Comparison of ENCODE assay signal across 36 cellular contexts in the genomic region with DNA sequence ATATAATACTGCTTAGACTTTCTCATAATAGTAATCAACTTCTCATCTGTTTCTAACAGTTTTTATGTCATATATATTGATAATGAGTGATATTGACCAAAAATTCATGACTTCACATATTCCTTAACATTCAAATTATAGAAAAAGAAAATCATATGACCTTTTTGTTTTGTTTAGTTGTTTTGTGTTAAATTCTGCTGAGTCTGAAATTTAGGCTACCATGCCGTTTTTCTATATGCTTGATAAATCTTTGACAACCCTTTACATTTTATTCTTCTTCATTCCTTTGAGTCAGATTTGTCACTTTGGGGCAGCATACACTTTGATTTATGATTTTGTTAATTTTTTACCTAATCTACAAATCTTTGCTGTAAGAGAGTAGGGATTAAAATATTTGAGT.
"Had no signal": no experiment of that assay in that cellular context is flagged by ENCODE, and none has a peak within 500 bp of the region (broad histone marks: within the 10 kb centered on the region; RNA-seq: fewer than 3 reads in every experiment).

No MANE protein-coding gene starts in this region.

- FAIRE-seq: astrocyte, TTC549 had no signal

- H3K27ac ChIP-seq: adrenal gland, body of pancreas, brain microvascular endothelial cell, breast epithelium, VCaP had no signal

- H3K4me1 ChIP-seq: adrenal gland, body of pancreas, breast epithelium had no signal

- H3K4me3 ChIP-seq: adrenal gland, body of pancreas, breast epithelium had no signal

- H3K36me3 ChIP-seq: adrenal gland, brain microvascular endothelial cell, breast epithelium had no signal

- DNase-seq: activated B cell treated with CpG ODN at 0.5 μM for 24 hours; activated CD4-positive, alpha-beta memory T cell treated with anti-CD3 and anti-CD28 coated beads for 36 hours; activated CD4-positive, alpha-beta T cell treated with anti-CD3 and anti-CD28 coated beads for 4 hours; activated CD4-positive, alpha-beta T cell treated with anti-CD3 and anti-CD28 coated beads, Interleukin-2, amount 10 ng/mL, durations not matched to agents 24 days and 14 days; activated CD4-positive, alpha-beta T cell treated with anti-CD3 and anti-CD28 coated beads, Interleukin-2, amount 50 U/mL, for 1 hour; activated CD4-positive, alpha-beta T cell treated with anti-CD3 and anti-CD28 coated beads, Interleukin-2, amount 50 U/mL, for 4 hours; activated CD4-positive, CD25-positive, alpha-beta regulatory T cell treated with anti-CD3 and anti-CD28 coated beads, Interleukin-2, amount 50 U/mL, for 72 hours; activated CD8-positive, alpha-beta memory T cell treated with anti-CD3 and anti-CD28 coated beads, Interleukin-2, amount 50 U/mL, for 4 hours; activated CD8-positive, alpha-beta T cell treated with anti-CD3 and anti-CD28 coated beads for 36 hours; activated effector memory CD4-positive, alpha-beta T cell treated with anti-CD3 and anti-CD28 coated beads, Interleukin-2, amount 50 U/mL, for 16 hours; activated gamma-delta T cell treated with Interleukin-2 at 50 U/mL for 16 hours; activated naive CD4-positive, alpha-beta T cell; activated naive CD4-positive, alpha-beta T cell treated with anti-CD3 and anti-CD28 coated beads for 36 hours; activated naive CD4-positive, alpha-beta T cell treated with anti-CD3 and anti-CD28 coated beads, Interleukin-2, amount 50 U/mL, for 16 hours; activated naive CD8-positive, alpha-beta T cell treated with anti-CD3 and anti-CD28 coated beads for 36 hours; activated T-cell treated with anti-CD3 and anti-CD28 coated beads for 4 hours; activated T-cell treated with anti-CD3 and anti-CD28 coated beads, Interleukin-2, amount 50 U/mL, for 1 hour; activated T-cell treated with anti-CD3 and anti-CD28 coated beads, Interleukin-2, amount 50 U/mL, for 4 hours; activated T-cell treated with anti-CD3 and anti-CD28 coated beads, Interleukin-2, amount 50 U/mL, for 72 hours; adrenal gland; amniotic stem cell; aorta; body of pancreas; brain microvascular endothelial cell; central memory CD4-positive, alpha-beta T cell; T-helper 2 cell; T-helper 9 cell had no signal

- H3K27me3 ChIP-seq: adrenal gland, body of pancreas, brain microvascular endothelial cell, breast epithelium had no signal

- ATAC-seq: activated CD8-positive, alpha-beta T cell treated with anti-CD3 and anti-CD28 coated beads for 36 hours; activated naive CD4-positive, alpha-beta T cell treated with anti-CD3 and anti-CD28 coated beads, Interleukin-2, amount 50 U/mL, for 72 hours; activated T-cell treated with anti-CD3 and anti-CD28 coated beads, Interleukin-2, amount 50 U/mL, for 4 hours; activated T-cell treated with anti-CD3 and anti-CD28 coated beads, Interleukin-2, amount 50 U/mL, for 72 hours; activated T-helper 17 cell treated with anti-CD3 and anti-CD28 coated beads, Interleukin-2, amount 50 U/mL, for 72 hours; body of pancreas had no signal

- H3K27ac Mint-ChIP-seq: activated B cell treated with CpG ODN at 0.5 μM for 24 hours; activated CD4-positive, alpha-beta memory T cell treated with anti-CD3 and anti-CD28 coated beads for 36 hours; activated CD4-positive, alpha-beta T cell treated with anti-CD3 and anti-CD28 coated beads, Interleukin-2, amount 10 ng/mL, durations not matched to agents 24 days and 14 days; activated CD8-positive, alpha-beta T cell treated with anti-CD3 and anti-CD28 coated beads for 36 hours; activated naive CD4-positive, alpha-beta T cell treated with anti-CD3 and anti-CD28 coated beads for 36 hours; activated naive CD4-positive, alpha-beta T cell treated with anti-CD3 and anti-CD28 coated beads, Interleukin-2, amount 50 U/mL, for 72 hours; activated naive CD8-positive, alpha-beta T cell treated with anti-CD3 and anti-CD28 coated beads for 36 hours; activated T-cell treated with anti-CD3 and anti-CD28 coated beads, Interleukin-2, amount 50 U/mL, for 72 hours; activated T-helper 1 cell treated with anti-CD3 and anti-CD28 coated beads, Interleukin-12 subunit alpha, Interleukin-12 subunit beta, Interleukin-2, Interleukin-4 antibody, amounts not matched to agents 30 ng/mL and 10 ng/mL and 1 ng/mL, durations not matched to agents 14 hours and 24 hours and 36 hours; activated T-helper 17 cell treated with anti-CD3 and anti-CD28 coated beads, Interleukin-2, amount 50 U/mL, for 72 hours; T-helper 1 cell treated with Interleukin-12 subunit alpha and Interleukin-12 subunit beta and Interleukin-4 antibody, amounts not matched to agents 30 μg/mL and 1 μg/mL, for 36 hours; T-helper 2 cell treated with Interferon-gamma antibody and Interleukin-4, amounts not matched to agents 5 μg/mL and 100 μg/mL, for 36 hours had no signal

- H3K36me3 Mint-ChIP-seq: activated CD4-positive, alpha-beta memory T cell treated with anti-CD3 and anti-CD28 coated beads for 36 hours; activated naive CD8-positive, alpha-beta T cell treated with anti-CD3 and anti-CD28 coated beads for 36 hours had no signal

- H3K27me3 Mint-ChIP-seq: activated CD8-positive, alpha-beta T cell treated with anti-CD3 and anti-CD28 coated beads for 36 hours had no signal

- H3K9me3 Mint-ChIP-seq: activated B cell treated with CpG ODN at 0.5 μM for 24 hours; activated CD4-positive, alpha-beta memory T cell treated with anti-CD3 and anti-CD28 coated beads for 36 hours; activated CD4-positive, alpha-beta T cell treated with anti-CD3 and anti-CD28 coated beads, Interleukin-2, amount 10 ng/mL, durations not matched to agents 24 days and 14 days; activated CD8-positive, alpha-beta T cell treated with anti-CD3 and anti-CD28 coated beads for 36 hours; activated naive CD4-positive, alpha-beta T cell treated with anti-CD3 and anti-CD28 coated beads for 36 hours; activated naive CD4-positive, alpha-beta T cell treated with anti-CD3 and anti-CD28 coated beads, Interleukin-2, amount 50 U/mL, for 72 hours; activated naive CD8-positive, alpha-beta T cell treated with anti-CD3 and anti-CD28 coated beads for 36 hours; activated T-cell treated with anti-CD3 and anti-CD28 coated beads, Interleukin-2, amount 50 U/mL, for 4 hours; activated T-cell treated with anti-CD3 and anti-CD28 coated beads, Interleukin-2, amount 50 U/mL, for 72 hours; activated T-helper 1 cell treated with anti-CD3 and anti-CD28 coated beads, Interleukin-12 subunit alpha, Interleukin-12 subunit beta, Interleukin-2, Interleukin-4 antibody, amounts not matched to agents 30 ng/mL and 10 ng/mL and 1 ng/mL, durations not matched to agents 14 hours and 24 hours and 36 hours; activated T-helper 17 cell treated with anti-CD3 and anti-CD28 coated beads, Interleukin-2, amount 50 U/mL, for 72 hours; T-helper 1 cell treated with Interleukin-12 subunit alpha and Interleukin-12 subunit beta and Interleukin-4 antibody, amounts not matched to agents 30 μg/mL and 1 μg/mL, for 36 hours; T-helper 2 cell treated with Interferon-gamma antibody and Interleukin-4, amounts not matched to agents 5 μg/mL and 100 μg/mL, for 36 hours had no signal

- H3K9me3 ChIP-seq: adrenal gland, body of pancreas, breast epithelium had no signal

- H3K4me3 Mint-ChIP-seq: activated B cell treated with CpG ODN at 0.5 μM for 24 hours; activated CD4-positive, alpha-beta memory T cell treated with anti-CD3 and anti-CD28 coated beads for 36 hours; activated CD4-positive, alpha-beta T cell treated with anti-CD3 and anti-CD28 coated beads, Interleukin-2, amount 10 ng/mL, durations not matched to agents 24 days and 14 days; activated CD8-positive, alpha-beta T cell treated with anti-CD3 and anti-CD28 coated beads for 36 hours; activated naive CD4-positive, alpha-beta T cell treated with anti-CD3 and anti-CD28 coated beads for 36 hours; activated naive CD8-positive, alpha-beta T cell treated with anti-CD3 and anti-CD28 coated beads for 36 hours; activated T-cell treated with anti-CD3 and anti-CD28 coated beads, Interleukin-2, amount 50 U/mL, for 4 hours; activated T-cell treated with anti-CD3 and anti-CD28 coated beads, Interleukin-2, amount 50 U/mL, for 72 hours; activated T-helper 1 cell treated with anti-CD3 and anti-CD28 coated beads, Interleukin-12 subunit alpha, Interleukin-12 subunit beta, Interleukin-2, Interleukin-4 antibody, amounts not matched to agents 30 ng/mL and 10 ng/mL and 1 ng/mL, durations not matched to agents 14 hours and 24 hours and 36 hours; T-helper 1 cell treated with Interleukin-12 subunit alpha and Interleukin-12 subunit beta and Interleukin-4 antibody, amounts not matched to agents 30 μg/mL and 1 μg/mL, for 36 hours; T-helper 2 cell treated with Interferon-gamma antibody and Interleukin-4, amounts not matched to agents 5 μg/mL and 100 μg/mL, for 36 hours had no signal
